Comparison of ENCODE assay signal across 8 cellular contexts in genomic region chr9:92325991-92326500, GRCh38. TPM values are rescaled to one million over a fixed set of nuclear protein-coding genes. Genes with fewer than 3 reads are reported as not detected.
A peak's percentile ranks its signal among the peaks of the same experiment; 100 is the strongest.
DNase-seq lines count a peak whose midpoint lies in the region; ATAC-seq and TF ChIP-seq lines count a peak whose summit lies in the region.

No MANE protein-coding gene starts in this region.

- BruUV-seq in Panc1 (replicated peaks; lab: Mats Ljungman, UMichigan): no TSS peak

- H3K4me3 Mint-ChIP-seq in endothelial cell (ENCODE audit: unreplicated experiment) (peak overlapping the region; percentile 99), nephron progenitor cell (peak overlapping the region; percentile 97)

- TF ChIP-seq CTCF in C4-2B (conservative IDR thresholded peaks at IDR 0.05) (no peak), Panc1 (IDR thresholded peaks at IDR 0.05) (no peak), endothelial cell (IDR thresholded peaks at IDR 0.05; ENCODE audit: unreplicated experiment) (no peak), nephron progenitor cell (IDR thresholded peaks at IDR 0.05) (no peak)

- H3K36me3 Mint-ChIP-seq in endothelial cell (ENCODE audit: low read depth, unreplicated experiment) (no peaks in the 10 kb centered on the region), nephron progenitor cell (ENCODE audit: low read depth) (peaks cover 19% of the 10 kb centered on the region)

- peak overlapping the region; percentile 97 for H3K27ac ChIP-seq in C4-2B
- H3K27ac ChIP-seq in Panc1 (ENCODE audit: low read length): peak overlapping the region; percentile 99

- intact Hi-C loops in Panc1 (cut with micrococcal nuclease; ENCODE audit: unreplicated experiment): loop anchor here (10.0 kb wide), 1 partner anchor 119 kb away; no protein-coding TSS in a partner anchor

- H3K4me1 Mint-ChIP-seq in endothelial cell (ENCODE audit: unreplicated experiment) (peaks cover 22% of the 10 kb centered on the region), nephron progenitor cell (peaks cover 25% of the 10 kb centered on the region)

- H3K36me3 ChIP-seq in Panc1 (ENCODE audit: control insufficient read depth, insufficient read depth, low read length): peaks cover 10% of the 10 kb centered on the region

- CTCF ChIA-PET in Panc1 (lab: Charles Lee): no interaction called here

- in situ Hi-C loops in Panc1 (cut with HindIII; ENCODE audit: low pct_unique_long_range_greater_than_20kb, low sequenced_read_pairs): no loop called here

- no peak for DNase-seq in Panc1 (ENCODE audit: low read depth, low spot score)
- no peak for DNase-seq in endothelial cell (ENCODE audit: low spot score)
- no peak for DNase-seq in nephron progenitor cell
- no peak for DNase-seq in DMS114 treated with DMSO at 0.1 percent for 48 hours (lab: John Stamatoyannopoulos, UW; ENCODE audit: unreplicated experiment)
- no peak for DNase-seq in activated CD4-positive, alpha-beta T cell treated with anti-CD3 and anti-CD28 coated beads, Interleukin-2, amount 50 U/mL, for 48 hours

- ATAC-seq in GM21619 (IDR thresholded peaks at IDR 0.05; ENCODE audit: unreplicated experiment) (peak; percentile 8), Panc1 (peak; percentile 23), HG03521 (IDR thresholded peaks at IDR 0.05; ENCODE audit: unreplicated experiment) (no peak)

- H3K4me1 ChIP-seq in Panc1 (ENCODE audit: control insufficient read depth, insufficient read depth, low read length): peaks cover 4% of the 10 kb centered on the region; the same call in 1 of the 2 replicates

- no peaks in the 10 kb centered on the region for H3K9me3 Mint-ChIP-seq in endothelial cell (ENCODE audit: unreplicated experiment)
- H3K9me3 Mint-ChIP-seq in nephron progenitor cell: no peaks in the 10 kb centered on the region

- H3K27me3 Mint-ChIP-seq in endothelial cell (ENCODE audit: unreplicated experiment) (peaks cover 3% of the 10 kb centered on the region), nephron progenitor cell (ENCODE audit: low read depth, poor library complexity) (no peaks in the 10 kb centered on the region)

- H3K27ac Mint-ChIP-seq in endothelial cell (ENCODE audit: unreplicated experiment) (peak overlapping the region; percentile 99), nephron progenitor cell (peak overlapping the region; percentile 100)

- no peaks in the 10 kb centered on the region for H3K9me3 ChIP-seq in Panc1 (ENCODE audit: control insufficient read depth, insufficient read depth, low read depth, low read length)

- no peaks in the 10 kb centered on the region for H3K27me3 ChIP-seq in Panc1 (ENCODE audit: control insufficient read depth, insufficient read depth, low read length)

- H3K4me3 ChIP-seq in Panc1 (ENCODE audit: low read depth in 2 of 2, low read length in 2 of 2): peak overlapping the region; percentile 91 to 97

- POLR2A ChIA-PET in Panc1 (lab: Charles Lee): no interaction called here

RNA-seq across cellular contexts. Expression of gene CENPP, which starts 0.3 kb away (rescaled TPM):
- 6.7 TPM for total RNA-seq in Panc1 (2021; ENCODE audit: unreplicated experiment)
- polyA plus RNA-seq in Panc1 (2012; ENCODE audit: insufficient read length): 1.4 TPM
- total RNA-seq in endothelial cell (ENCODE audit: unreplicated experiment): 4.5 TPM

RNA-seq across cellular contexts. Expression of gene NOL8, which starts 0.9 kb away (rescaled TPM):
- 30.6 TPM for total RNA-seq in Panc1 (2021; ENCODE audit: unreplicated experiment)
- 10.1 TPM for polyA plus RNA-seq in Panc1 (2012; ENCODE audit: insufficient read length)
- 28.2 TPM for total RNA-seq in endothelial cell (ENCODE audit: unreplicated experiment)

RNA-seq across cellular contexts. Expression of gene IARS1, which starts 32.5 kb away (rescaled TPM):
- 116 TPM for total RNA-seq in Panc1 (2021; ENCODE audit: unreplicated experiment)
- 83.2 TPM for polyA plus RNA-seq in Panc1 (2012; ENCODE audit: insufficient read length)
- 76.1 TPM for total RNA-seq in endothelial cell (ENCODE audit: unreplicated experiment)
